ENCODE assay signal across 8 cellular contexts in the genomic region with DNA sequence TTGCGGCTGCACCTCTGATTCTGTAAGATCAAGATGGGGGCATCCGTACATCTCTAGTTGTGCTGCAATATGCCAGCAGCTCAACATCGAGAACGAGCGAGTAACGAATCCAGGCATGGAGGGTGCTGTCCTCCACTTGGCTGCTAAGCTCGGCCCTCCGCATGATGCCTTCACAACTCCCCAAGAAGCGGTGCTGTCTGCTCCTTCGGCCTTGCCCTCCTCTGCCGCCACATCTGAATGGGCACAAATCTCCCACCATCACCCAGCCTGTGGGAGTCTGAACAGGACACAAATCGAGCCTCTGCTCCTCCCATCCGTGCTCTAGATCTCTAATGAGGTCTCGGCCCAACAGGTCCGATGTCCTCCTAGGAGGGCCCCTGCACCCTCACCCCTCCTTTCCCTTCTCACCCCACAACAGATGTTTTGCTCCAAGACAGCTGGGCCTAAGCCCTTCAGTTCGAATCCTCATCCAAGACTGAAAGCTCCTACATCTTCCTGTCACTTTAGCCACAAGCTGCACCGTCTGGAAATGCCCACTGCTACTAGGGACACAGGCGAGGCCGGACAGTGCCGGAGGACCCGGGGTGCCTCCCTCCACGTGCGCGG.
DNase-seq lines count a peak whose midpoint lies in the region; ATAC-seq lines count a peak whose summit lies in the region.

No MANE protein-coding gene starts in this region.

- H3K9me3 Mint-ChIP-seq in CD8-positive, alpha-beta memory T cell: peaks cover 0 to 3% (median 0%) of the 10 kb centered on the region in 5 donors
- no peaks in the 10 kb centered on the region for H3K9me3 Mint-ChIP-seq in central memory CD8-positive, alpha-beta T cell

- peak overlapping the region; percentile 98 to 99 (median 98) for H3K4me3 Mint-ChIP-seq in CD8-positive, alpha-beta memory T cell
- H3K4me3 Mint-ChIP-seq in central memory CD8-positive, alpha-beta T cell: peak overlapping the region; percentile 99

- H3K36me3 ChIP-seq in CD8-positive, alpha-beta memory T cell (ENCODE audit: insufficient read depth, low read length): peaks cover 6% of the 10 kb centered on the region
- H3K36me3 ChIP-seq in mucosa of rectum (ENCODE audit: control insufficient read depth in 2 of 2, insufficient read depth in 2 of 2, low read length in 2 of 2): no peaks in the 10 kb centered on the region

- peaks cover 49 to 62% (median 61%) of the 10 kb centered on the region in 3 donors for H3K4me1 Mint-ChIP-seq in CD8-positive, alpha-beta memory T cell
- peaks cover 53% of the 10 kb centered on the region for H3K4me1 Mint-ChIP-seq in central memory CD8-positive, alpha-beta T cell

- no peaks in the 10 kb centered on the region for H3K27me3 ChIP-seq in CD8-positive, alpha-beta memory T cell (ENCODE audit: insufficient read depth, low read length, poor library complexity, severe bottlenecking)
- no peaks in the 10 kb centered on the region for H3K27me3 ChIP-seq in mucosa of rectum (ENCODE audit: control insufficient read depth in 2 of 2, insufficient read depth in 2 of 2, low read length in 2 of 2)

- no peaks in the 10 kb centered on the region for H3K9me3 ChIP-seq in CD8-positive, alpha-beta memory T cell (ENCODE audit: low read length)
- no peaks in the 10 kb centered on the region for H3K9me3 ChIP-seq in mucosa of rectum (ENCODE audit: control insufficient read depth in 2 of 2, low read length in 2 of 2)

- peak in 1 of 5 donors; percentile 1 for DNase-seq in CD8-positive, alpha-beta memory T cell
- DNase-seq in LHCN-M2 (ENCODE audit: low read depth): peak; percentile 6
- no peak for DNase-seq in central memory CD8-positive, alpha-beta T cell (ENCODE audit: low spot score in 2 of 2)
- DNase-seq in medulla oblongata (ENCODE audit: extremely low spot score): no peak
- DNase-seq in NCI-H2029 treated with DMSO at 0.1 percent for 48 hours (lab: John Stamatoyannopoulos, UW): no peak
- no peak for DNase-seq in NCI-H128 (lab: John Stamatoyannopoulos, UW; ENCODE audit: unreplicated experiment)

- peaks cover 0 to 2% of the 10 kb centered on the region in 2 donors for H3K27me3 Mint-ChIP-seq in CD8-positive, alpha-beta memory T cell
- no peaks in the 10 kb centered on the region for H3K27me3 Mint-ChIP-seq in central memory CD8-positive, alpha-beta T cell

- POLR2A ChIA-PET in CD8-positive, alpha-beta memory T cell (lab: Charles Lee): interaction anchor here (0.6 kb wide), 1 partner anchor 71 kb away, joined by 4 read pairs; no protein-coding TSS in a partner anchor

- H3K4me3 ChIP-seq in CD8-positive, alpha-beta memory T cell (ENCODE audit: low read length): peak overlapping the region; percentile 89
- peak overlapping the region; percentile 88 to 98 for H3K4me3 ChIP-seq in mucosa of rectum (ENCODE audit: low read length in 2 of 2)

- peak overlapping the region; percentile 74 to 83 for H3K9ac ChIP-seq in mucosa of rectum (ENCODE audit: low read depth in 1 of 2, low read length in 2 of 2)

- peaks cover 12 to 49% (median 33%) of the 10 kb centered on the region in 3 donors for H3K36me3 Mint-ChIP-seq in CD8-positive, alpha-beta memory T cell
- peaks cover 10% of the 10 kb centered on the region for H3K36me3 Mint-ChIP-seq in central memory CD8-positive, alpha-beta T cell (ENCODE audit: insufficient read depth)

- H3K4me1 ChIP-seq in CD8-positive, alpha-beta memory T cell (ENCODE audit: insufficient read depth, low read length): peaks cover 25% of the 10 kb centered on the region
- H3K4me1 ChIP-seq in mucosa of rectum (ENCODE audit: control insufficient read depth in 2 of 2, insufficient read depth in 2 of 2, low read length in 2 of 2): peaks cover 6 to 10% of the 10 kb centered on the region in 2 donors

- CTCF ChIA-PET in CD8-positive, alpha-beta memory T cell (lab: Charles Lee): no interaction called here

- H3K27ac Mint-ChIP-seq in CD8-positive, alpha-beta memory T cell: peak overlapping the region; percentile 89 to 99 (median 96)
- peak overlapping the region; percentile 94 for H3K27ac Mint-ChIP-seq in central memory CD8-positive, alpha-beta T cell (ENCODE audit: low read depth)

- no peak for ATAC-seq in central memory CD8-positive, alpha-beta T cell (replicated peaks; ENCODE audit: extremely low read depth, poor library complexity, severe bottlenecking)
- ATAC-seq in GM18511 (IDR thresholded peaks at IDR 0.05; ENCODE audit: unreplicated experiment): no peak

- H3K27ac ChIP-seq in CD8-positive, alpha-beta memory T cell (ENCODE audit: low read depth, low read length): peak overlapping the region; percentile 76
- H3K27ac ChIP-seq in mucosa of rectum (ENCODE audit: low read depth in 2 of 2, low read length in 2 of 2): no peak overlapping the region
